8 cellular contexts compared by ENCODE assay signal in the genomic region with DNA sequence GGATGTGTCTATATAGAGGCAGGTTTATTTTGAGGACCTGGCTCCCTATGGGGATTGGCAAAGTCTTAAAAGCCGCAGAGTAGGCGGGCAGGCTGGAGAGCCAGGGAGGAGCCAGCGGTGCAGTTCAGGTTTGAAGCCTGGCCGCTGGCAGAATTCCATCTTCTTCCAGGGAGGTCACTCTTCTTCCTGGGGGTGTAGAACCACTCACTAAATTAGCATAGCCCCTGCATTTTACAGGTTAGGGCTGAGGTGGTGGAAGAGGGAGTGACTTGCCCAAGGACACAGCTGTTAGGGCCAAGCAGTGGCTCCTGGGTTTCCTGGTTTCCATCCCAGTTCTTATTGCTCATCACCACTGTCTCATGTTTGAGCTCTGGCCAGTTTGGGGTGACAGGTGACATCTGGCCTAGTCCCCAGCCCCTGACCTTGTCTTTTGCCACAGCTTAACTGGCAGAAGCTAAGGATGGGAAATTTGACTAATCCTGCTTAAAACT. TPM values are rescaled to one million over a fixed set of nuclear protein-coding genes. Genes with fewer than 3 reads are reported as not detected.
DNase-seq lines count a peak whose midpoint lies in the region; ATAC-seq, FAIRE-seq and TF ChIP-seq lines count a peak whose summit lies in the region.

No MANE protein-coding gene starts in this region.

- no peak for TF ChIP-seq EP300 in A549 (IDR thresholded peaks at IDR 0.05)
- TF ChIP-seq EP300 in K562 (IDR thresholded peaks at IDR 0.05; ENCODE audit: low read length): no peak

- no peak for TF ChIP-seq RAD21 in A549 (conservative IDR thresholded peaks at IDR 0.05 in 1 of 2, IDR thresholded peaks at IDR 0.05 in 1 of 2)
- no peak for TF ChIP-seq RAD21 in K562 (CRISPR knock-in tag; conservative IDR thresholded peaks at IDR 0.05 in 1 of 2, IDR thresholded peaks at IDR 0.05 in 1 of 2)

- FAIRE-seq in A549 (lab: Jason Lieb, UNC) (no peak), K562 (lab: Jason Lieb, UNC) (no peak), small intestine (lab: Jason Lieb, UNC) (no peak)

- H3K9me1 ChIP-seq in K562 (ENCODE audit: control insufficient read depth, insufficient read depth, low read length): no peaks in the 10 kb centered on the region

- peak overlapping the region; percentile 6 to 71; a peak in 2 of 4 replicates for H3K9ac ChIP-seq in K562 (ENCODE audit: insufficient read depth in 1 of 2, low read depth in 2 of 2, low read length in 2 of 2)
- H3K9ac ChIP-seq in iPS-20b (ENCODE audit: low read depth, low read length): peak overlapping the region; percentile 81; the same call in 1 of the 2 replicates

- H3K4me3 ChIP-seq in A549 (peak overlapping the region; percentile 100), GM12865 (ENCODE audit: low read depth, low read length) (peak overlapping the region; percentile 64; the same call in 1 of the 2 replicates), K562 (peak overlapping the region; percentile 96; the same call in 1 of the 2 replicates), iPS-20b (ENCODE audit: low read length) (peak overlapping the region; percentile 86), small intestine (ENCODE audit: low read depth in 1 of 2, low read length in 2 of 2) (peak overlapping the region; percentile 40 to 96)

- BruUV-seq in K562 (replicated peaks; lab: Mats Ljungman, UMichigan): no TSS peak

- no peak for TF ChIP-seq POLR2A in A549 (IDR thresholded peaks at IDR 0.05; ENCODE audit: low read length)
- no peak for TF ChIP-seq POLR2A in K562 (conservative IDR thresholded peaks at IDR 0.05)

- no peaks in the 10 kb centered on the region for H3K36me3 ChIP-seq in K562 (ENCODE audit: control insufficient read depth, insufficient read depth, low read length)
- peaks cover 19% of the 10 kb centered on the region for H3K36me3 ChIP-seq in iPS-20b (ENCODE audit: insufficient read depth, low read depth, low read length)
- peaks cover 0 to 6% of the 10 kb centered on the region in 2 donors for H3K36me3 ChIP-seq in small intestine (ENCODE audit: control insufficient read depth in 2 of 2, insufficient read depth in 2 of 2, low read length in 2 of 2)

- H3K27ac ChIP-seq in A549 (peak overlapping the region; percentile 92; a peak in 5 of 6 replicates), K562 (ENCODE audit: extremely low read depth, low read depth, low read length) (no peak overlapping the region), iPS-20b (ENCODE audit: low read length) (peak overlapping the region; percentile 23), small intestine (ENCODE audit: low read depth in 1 of 2, low read length in 1 of 2) (no peak overlapping the region)

- ATAC-seq in A549: peak in 1 of 2 experiments; percentile 64; a peak in 3 of 6 replicates
- peak; percentile 38; the same call in 2 of the 3 replicates for ATAC-seq in K562
- ATAC-seq in GM19023 (IDR thresholded peaks at IDR 0.05; ENCODE audit: unreplicated experiment): no peak

- H3K4me1 ChIP-seq in A549 (peaks cover 18% of the 10 kb centered on the region), K562 (replicated peaks in 1 of 2; ENCODE audit: control insufficient read depth in 2 of 2, insufficient read depth in 2 of 2, low read length in 2 of 2) (peaks cover 12% of the 10 kb centered on the region in 2 experiments; a peak in 4 of 5 replicates), iPS-20b (ENCODE audit: insufficient read depth, low read length) (peaks cover 3% of the 10 kb centered on the region), small intestine (ENCODE audit: control insufficient read depth in 2 of 2, insufficient read depth in 1 of 2, low read depth in 1 of 2, low read length in 1 of 2) (peaks cover 3 to 5% of the 10 kb centered on the region in 2 donors)

- DNase-seq in A549 (ENCODE audit: low read depth in 1 of 2, low spot score in 1 of 2): no peak
- DNase-seq in GM12865 (ENCODE audit: low read depth): no peak
- DNase-seq in OCI-M1 (lab: John Stamatoyannopoulos, UW): peak; percentile 80
- peak in 3 of 4 experiments; percentile 40 to 49 (median 46) for DNase-seq in K562 (ENCODE audit: extremely low read depth in 1 of 4, low spot score in 3 of 4)
- peak; percentile 44 for DNase-seq in small intestine
- DNase-seq in ACHN: no peak

- no peaks in the 10 kb centered on the region for H3K79me2 ChIP-seq in K562 (ENCODE audit: control insufficient read depth, insufficient read depth, low read length)

- no peaks in the 10 kb centered on the region for H3K27me3 ChIP-seq in K562 (ENCODE audit: control insufficient read depth in 2 of 2, insufficient read depth in 2 of 2, low read length in 2 of 2)
- H3K27me3 ChIP-seq in iPS-20b (ENCODE audit: insufficient read depth, low read length): 0 out of 2 replicates have a peak, but pooled peaks cover 4% of the 10 kb centered on the region
- no peaks in the 10 kb centered on the region for H3K27me3 ChIP-seq in small intestine (ENCODE audit: control insufficient read depth in 2 of 2, insufficient read depth in 2 of 2, low read length in 2 of 2)

- H3K4me2 ChIP-seq in A549 (peak overlapping the region; percentile 98), K562 (ENCODE audit: insufficient read depth, low read length) (peak overlapping the region; percentile 85)

- H3K9me3 ChIP-seq in A549 (no peaks in the 10 kb centered on the region), K562 (replicated peaks; ENCODE audit: control insufficient read depth, insufficient read depth, low read depth, low read length) (no peaks in the 10 kb centered on the region), iPS-20b (ENCODE audit: insufficient read depth, low read depth, low read length) (no peaks in the 10 kb centered on the region), small intestine (ENCODE audit: control insufficient read depth, low read depth) (no peaks in the 10 kb centered on the region)

- in situ Hi-C loops in K562 (cut with MboI): loop anchor here (5.0 kb wide), 1 partner anchor 107 kb away; no protein-coding TSS in a partner anchor
- in situ Hi-C loops in ACHN (cut with HindIII; ENCODE audit: low pct_ligation_motif_present, low pct_unique_long_range_greater_than_20kb, low sequenced_read_pairs): no loop called here

- POLR2A ChIA-PET in A549 (lab: Yijun Ruan, JAX): interaction anchor here (0.9 to 1.9 kb wide), 2 partner anchors 82 to 96 kb away, joined by 5 to 7 read pairs; a partner anchor contains a TSS
- POLR2A ChIA-PET in K562 (lab: Yijun Ruan, JAX): interaction anchor here (0.6 to 1.1 kb wide), 4 partner anchors 13 to 1407 kb away, joined by 3 to 4 read pairs (median 3); no protein-coding TSS in a partner anchor

- intact Hi-C loops in K562 (cut with micrococcal nuclease): no loop called here

- peak overlapping the region; percentile 98 for H2AFZ ChIP-seq in K562 (ENCODE audit: low read depth, low read length)

- WGBS in A549 (ENCODE audit: missing lambda C conversion rate): 52% methylated on average over 4 of the region's 4 CpGs
- WGBS in K562 (ENCODE audit: insufficient coverage, low coverage, missing lambda C conversion rate): 29% methylated on average over 4 of the region's 4 CpGs
- WGBS in small intestine, 3 donors: 7 to 8% (median 8%) methylated on average over 4 of the region's 4 CpGs

- CTCF ChIA-PET in A549 (lab: Yijun Ruan, JAX): interaction anchor here (1.1 to 5.9 kb wide), 5 partner anchors 8 to 111 kb away, joined by 6 to 90 read pairs (median 17); no protein-coding TSS in a partner anchor
- CTCF ChIA-PET in K562 (lab: Yijun Ruan, JAX; ENCODE audit: low intra/inter-chr PET ratio): interaction anchor here (2.0 kb wide), 1 partner anchor 112 kb away, joined by 14 read pairs; no protein-coding TSS in a partner anchor

- H4K20me1 ChIP-seq in K562 (replicated peaks; ENCODE audit: control insufficient read depth, insufficient read depth, low read length): 0 out of 2 replicates have a peak, but pooled peaks cover 7% of the 10 kb centered on the region

- TF ChIP-seq CTCF in A549 (IDR thresholded peaks at IDR 0.05) (no peak), GM12865 (IDR thresholded peaks at IDR 0.05; ENCODE audit: insufficient read depth, low read depth, low read length, missing control alignments) (no peak), K562 (IDR thresholded peaks at IDR 0.05 in 2 of 3, conservative IDR thresholded peaks at IDR 0.05 in 1 of 3; ENCODE audit: insufficient read depth in 2 of 3, low read depth in 1 of 3, low read length in 3 of 3) (no peak)

RNA-seq across cellular contexts. Expression of a gene that starts 1.4 kb away (rescaled TPM):
- polyA plus RNA-seq in A549 (2011; rRNA removed): 18.9 and 19.9 TPM in 2 replicates
- 24.1 and 29.5 TPM in 2 replicates for polyA plus RNA-seq in A549 (2012; cell fraction: cytosol; rRNA removed)
- polyA plus RNA-seq in A549 (2012; cell fraction: nucleus; rRNA removed): 21.1 and 21.3 TPM in 2 replicates
- polyA plus RNA-seq in A549 (2017; fragmentation: RNase III; extraction: RNeasy Plus Mini Kit Qiagen cat#74134 plus additional on column Dnase treatment): 41.5 to 53.3 TPM (median 51.4 TPM) in 3 replicates
- 8.2 and 9.6 TPM in 2 replicates for polyA minus RNA-seq in A549 (2011; rRNA and poly(A)+ RNA removed)
- total RNA-seq in K562 (2011; cell fraction: chromatin; rRNA removed; ENCODE audit: low replicate concordance): 7.4 and 10.6 TPM in 2 replicates
- 5.8 and 8.2 TPM in 2 replicates for total RNA-seq in K562 (2011; cell fraction: nucleolus; rRNA removed)
- total RNA-seq in K562 (2011; cell fraction: nucleoplasm; rRNA removed): 7.4 and 8.1 TPM in 2 replicates
- total RNA-seq in K562 (2014; rRNA removed): 11.3 and 12.9 TPM in 2 replicates
- total RNA-seq in K562 (2014; rRNA removed; fragmentation: Illumina TruSeq; extraction: Trizol): 5.7 and 6.2 TPM in 2 replicates
- total RNA-seq in K562 (2015; rRNA removed; fragmentation: Illumina TruSeq; extraction: Trizol): 5.9 and 6.5 TPM in 2 replicates
- total RNA-seq in K562 (2021): 9.3 and 9.5 TPM in 2 replicates
- polyA plus RNA-seq in K562 (2011; rRNA removed): 6.8 and 9.3 TPM in 2 replicates
- 8.0 and 11.3 TPM in 2 replicates for polyA plus RNA-seq in K562 (2011; cell fraction: cytosol; rRNA removed)
- polyA plus RNA-seq in K562 (2011; cell fraction: nucleus; rRNA removed): 5.3 and 5.6 TPM in 2 replicates
- 9.1 and 27.2 TPM in 2 replicates for polyA plus RNA-seq in K562 (2012)
- 7.6 and 9.9 TPM in 2 replicates for polyA plus RNA-seq in K562 (2014; fragmentation: Illumina TruSeq; extraction: Trizol)
- 1 to 10 TPM; 1.5 to 2.2 TPM for polyA plus RNA-seq in K562 (2014; fragmentation: Nextera tagmentation; extraction: Ambion mirVana)
- polyA plus RNA-seq in K562 (2014; rRNA removed): 10.2 and 10.5 TPM in 2 replicates
- 4.9 TPM in 2 replicates for polyA minus RNA-seq in K562 (2011; rRNA and poly(A)+ RNA removed)
- 3.1 and 4.2 TPM in 2 replicates for polyA minus RNA-seq in K562 (2011; cell fraction: cytosol; rRNA and poly(A)+ RNA removed)
- 1.5 and 2.2 TPM in 2 replicates for polyA minus RNA-seq in K562 (2011; cell fraction: nucleus; rRNA and poly(A)+ RNA removed)
- polyA plus RNA-seq in small intestine: 100 to 1,000 TPM in 1 of 3 donors, 10 to 100 TPM in 2; 45.9 to 120 (median 75.4) TPM

RNA-seq across cellular contexts. Expression of a gene that starts 26.5 kb away (rescaled TPM):
- 231 and 258 TPM in 2 replicates for polyA plus RNA-seq in A549 (2011; rRNA removed)
- polyA plus RNA-seq in A549 (2012; cell fraction: cytosol; rRNA removed): 172 and 229 TPM in 2 replicates
- 154 and 173 TPM in 2 replicates for polyA plus RNA-seq in A549 (2012; cell fraction: nucleus; rRNA removed)
- 154 to 158 TPM (median 156 TPM) in 3 replicates for polyA plus RNA-seq in A549 (2017; fragmentation: RNase III; extraction: RNeasy Plus Mini Kit Qiagen cat#74134 plus additional on column Dnase treatment)
- 135 and 176 TPM in 2 replicates for polyA minus RNA-seq in A549 (2011; rRNA and poly(A)+ RNA removed)
- 175 and 296 TPM in 2 replicates for total RNA-seq in K562 (2011; cell fraction: chromatin; rRNA removed; ENCODE audit: low replicate concordance)
- 446 and 467 TPM in 2 replicates for total RNA-seq in K562 (2011; cell fraction: nucleolus; rRNA removed)
- total RNA-seq in K562 (2011; cell fraction: nucleoplasm; rRNA removed): 312 and 382 TPM in 2 replicates
- 209 and 254 TPM in 2 replicates for total RNA-seq in K562 (2014; rRNA removed)
- 148 and 173 TPM in 2 replicates for total RNA-seq in K562 (2014; rRNA removed; fragmentation: Illumina TruSeq; extraction: Trizol)
- 240 and 241 TPM in 2 replicates for total RNA-seq in K562 (2015; rRNA removed; fragmentation: Illumina TruSeq; extraction: Trizol)
- total RNA-seq in K562 (2021): 204 and 214 TPM in 2 replicates
- polyA plus RNA-seq in K562 (2011; rRNA removed): 260 and 287 TPM in 2 replicates
- 342 and 406 TPM in 2 replicates for polyA plus RNA-seq in K562 (2011; cell fraction: cytosol; rRNA removed)
- 69.7 and 99.0 TPM in 2 replicates for polyA plus RNA-seq in K562 (2011; cell fraction: nucleus; rRNA removed)
- polyA plus RNA-seq in K562 (2012): 227 and 356 TPM in 2 replicates
- 255 and 267 TPM in 2 replicates for polyA plus RNA-seq in K562 (2014; fragmentation: Illumina TruSeq; extraction: Trizol)
- 100 to 1,000 TPM; 185 to 306 TPM for polyA plus RNA-seq in K562 (2014; fragmentation: Nextera tagmentation; extraction: Ambion mirVana)
- 222 and 268 TPM in 2 replicates for polyA plus RNA-seq in K562 (2014; rRNA removed)
- 217 and 219 TPM in 2 replicates for polyA minus RNA-seq in K562 (2011; rRNA and poly(A)+ RNA removed)
- polyA minus RNA-seq in K562 (2011; cell fraction: cytosol; rRNA and poly(A)+ RNA removed): 93.0 and 124 TPM in 2 replicates
- 35.7 and 64.2 TPM in 2 replicates for polyA minus RNA-seq in K562 (2011; cell fraction: nucleus; rRNA and poly(A)+ RNA removed)
- 100 to 1,000 TPM in 1 of 3 donors, 10 to 100 TPM in 2; 64.2 to 280 (median 89.7) TPM for polyA plus RNA-seq in small intestine

RNA-seq across cellular contexts. Expression of a gene that starts 45.7 kb away (rescaled TPM):
- polyA plus RNA-seq in A549 (2011; rRNA removed): 11.2 and 12.2 TPM in 2 replicates
- 24.0 and 25.0 TPM in 2 replicates for polyA plus RNA-seq in A549 (2012; cell fraction: cytosol; rRNA removed)
- polyA plus RNA-seq in A549 (2012; cell fraction: nucleus; rRNA removed): 15.2 and 17.4 TPM in 2 replicates
- polyA plus RNA-seq in A549 (2017; fragmentation: RNase III; extraction: RNeasy Plus Mini Kit Qiagen cat#74134 plus additional on column Dnase treatment): 35.6 to 48.7 TPM (median 44.6 TPM) in 3 replicates
- 18.8 and 24.3 TPM in 2 replicates for polyA minus RNA-seq in A549 (2011; rRNA and poly(A)+ RNA removed)
- total RNA-seq in K562 (2011; cell fraction: chromatin; rRNA removed; ENCODE audit: low replicate concordance): not detected in 2 replicates
- not detected in 2 replicates for total RNA-seq in K562 (2011; cell fraction: nucleolus; rRNA removed)
- total RNA-seq in K562 (2011; cell fraction: nucleoplasm; rRNA removed): not detected in 2 replicates
- total RNA-seq in K562 (2014; rRNA removed): not detected in 2 replicates
- not detected in 2 replicates for total RNA-seq in K562 (2014; rRNA removed; fragmentation: Illumina TruSeq; extraction: Trizol)
- total RNA-seq in K562 (2015; rRNA removed; fragmentation: Illumina TruSeq; extraction: Trizol): not detected in 2 replicates
- not detected in 2 replicates for total RNA-seq in K562 (2021)
- not detected in 2 replicates for polyA plus RNA-seq in K562 (2011; rRNA removed)
- polyA plus RNA-seq in K562 (2011; cell fraction: cytosol; rRNA removed): not detected in 2 replicates
- not detected in 2 replicates for polyA plus RNA-seq in K562 (2011; cell fraction: nucleus; rRNA removed)
- 0.10 TPM in 1 of 2 replicates, not detected in the other for polyA plus RNA-seq in K562 (2012)
- polyA plus RNA-seq in K562 (2014; fragmentation: Illumina TruSeq; extraction: Trizol): not detected in 2 replicates
- not detected for polyA plus RNA-seq in K562 (2014; fragmentation: Nextera tagmentation; extraction: Ambion mirVana)
- polyA plus RNA-seq in K562 (2014; rRNA removed): 0.12 TPM in 1 of 2 replicates, not detected in the other
- not detected in 2 replicates for polyA minus RNA-seq in K562 (2011; rRNA and poly(A)+ RNA removed)
- polyA minus RNA-seq in K562 (2011; cell fraction: cytosol; rRNA and poly(A)+ RNA removed): 1.9 TPM in 1 of 2 replicates, not detected in the other
- polyA minus RNA-seq in K562 (2011; cell fraction: nucleus; rRNA and poly(A)+ RNA removed): not detected in 2 replicates
- polyA plus RNA-seq in small intestine: 10 to 100 TPM in 1 of 3 donors, 1 to 10 TPM in 2; 1.1 to 53.0 (median 7.7) TPM

Comparison
In these comparisons a context has a peak if more than half of its experiments do, and no peak if none do; other contexts are left out.
1. DNase-seq: peak in OCI-M1 (single experiment), K562 (3 of 4) and small intestine (single experiment); none in A549 (0 of 2), GM12865 (single experiment) and ACHN (single experiment).
2. H3K27ac ChIP-seq: peak in A549 (2 of 2) and iPS-20b (single experiment); none in K562 (single experiment) and small intestine (0 of 2).
3. Peak in every context shown above with its lines, with median percentiles within 50 percentile points of each other: H3K4me3 ChIP-seq.